ENCODE assay signal across 9 cellular contexts in the genomic region with DNA sequence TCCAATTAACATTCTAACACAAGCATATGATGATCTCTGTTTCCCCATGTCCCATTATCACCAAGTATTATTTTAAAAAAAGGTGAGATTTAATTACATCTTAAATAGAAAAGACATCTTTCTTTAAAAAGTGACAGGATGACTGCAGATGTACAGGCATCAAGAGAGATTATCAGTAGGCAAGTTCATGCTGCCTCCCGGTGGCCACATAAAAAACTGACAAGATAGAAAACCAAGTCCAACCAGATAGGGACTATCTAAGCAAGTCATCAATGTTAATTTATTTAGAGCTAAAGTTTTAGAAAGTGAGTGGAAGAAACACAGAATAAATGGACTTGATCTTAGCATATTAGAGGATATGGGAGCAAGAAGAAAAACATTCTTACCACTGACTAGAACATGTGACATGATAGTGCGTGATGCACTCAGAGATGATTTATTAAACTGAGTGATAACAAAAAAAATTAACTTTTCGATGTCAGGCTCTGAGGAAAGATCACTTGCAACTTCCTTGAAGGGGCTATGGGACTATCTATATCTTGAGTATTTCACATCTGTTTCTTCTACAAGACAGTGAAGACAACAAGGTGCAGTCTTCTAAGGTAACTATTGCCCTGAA.
DNase-seq lines count a peak whose midpoint lies in the region; ATAC-seq and TF ChIP-seq lines count a peak whose summit lies in the region.
"Had no signal": no experiment of that assay in that cellular context is flagged by ENCODE, and none has a peak within 500 bp of the region (broad histone marks: within the 10 kb centered on the region; RNA-seq: fewer than 3 reads in every experiment).

No MANE protein-coding gene starts in this region.

- no peak overlapping the region for H3K4me3 ChIP-seq in brain microvascular endothelial cell (ENCODE audit: low read depth, low read length)
- H3K4me3 ChIP-seq: SJCRH30 had no signal

- H3K36me3 ChIP-seq in brain microvascular endothelial cell (replicated peaks): no peaks in the 10 kb centered on the region
- H3K36me3 ChIP-seq: SJCRH30 had no signal

- H3K27me3 ChIP-seq in brain microvascular endothelial cell (replicated peaks): no peaks in the 10 kb centered on the region

- in situ Hi-C loops in brain microvascular endothelial cell (cut with HindIII; ENCODE audit: low pct_ligation_motif_present, low sequenced_read_pairs): no loop called here

- no peak overlapping the region for H3K27ac ChIP-seq in brain microvascular endothelial cell
- H3K27ac ChIP-seq: SJCRH30 had no signal

- ATAC-seq in GM21526 (IDR thresholded peaks at IDR 0.05; ENCODE audit: low FRiP score, unreplicated experiment) (peak; percentile 77), GM19463 (IDR thresholded peaks at IDR 0.05; ENCODE audit: unreplicated experiment) (no peak), GM21423 (IDR thresholded peaks at IDR 0.05; ENCODE audit: unreplicated experiment) (no peak)

- peak; percentile 53 for TF ChIP-seq CTCF in brain microvascular endothelial cell (IDR thresholded peaks at IDR 0.05; ENCODE audit: low read depth, low read length, missing control alignments)

- DNase-seq in DMS114 treated with DMSO at 0.1 percent for 48 hours (lab: John Stamatoyannopoulos, UW; ENCODE audit: unreplicated experiment): peak; percentile 64
- peak; percentile 55 for DNase-seq in NCI-H2171 treated with DMSO at 0.1 percent for 48 hours (lab: John Stamatoyannopoulos, UW)
- DNase-seq in brain microvascular endothelial cell: peak; percentile 45
- peak; percentile 69 for DNase-seq in left kidney (ENCODE audit: low read depth, low spot score)
- no peak for DNase-seq in activated gamma-delta T cell (lab: John Stamatoyannopoulos, UW)
